ENCODE assay signal across 14 cellular contexts in the genomic region with DNA sequence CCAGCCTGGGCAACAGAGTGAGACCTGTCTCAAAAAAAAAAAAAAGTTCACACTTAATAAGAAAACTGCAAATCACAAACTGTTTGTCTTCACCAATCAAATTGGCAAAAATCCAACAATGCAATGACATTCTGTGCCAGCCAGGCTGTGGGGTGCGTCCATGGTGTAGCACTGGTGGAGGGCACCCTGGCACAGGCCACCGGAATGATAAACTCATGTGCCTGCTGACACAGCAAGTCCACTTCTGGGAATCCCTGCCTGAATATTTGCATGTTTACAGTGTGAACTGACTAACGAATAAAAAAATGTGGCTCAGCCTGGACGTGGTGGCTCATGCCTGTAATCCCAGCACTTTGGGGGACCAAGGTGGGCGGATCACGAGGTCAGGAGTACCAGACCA. TPM values are rescaled to one million over a fixed set of nuclear protein-coding genes. Genes with fewer than 3 reads are reported as not detected.
DNase-seq lines count a peak whose midpoint lies in the region; ATAC-seq, FAIRE-seq and TF ChIP-seq lines count a peak whose summit lies in the region.
"Had no signal": no experiment of that assay in that cellular context is flagged by ENCODE, and none has a peak within 500 bp of the region (broad histone marks: within the 10 kb centered on the region; RNA-seq: fewer than 3 reads in every experiment).

No MANE protein-coding gene starts in this region.

- H3K27me3 ChIP-seq in fibroblast of lung (ENCODE audit: control insufficient read depth, insufficient read depth, low read length), result no peaks in the 10 kb centered on the region
- peaks cover 17% of the 10 kb centered on the region for H3K27me3 ChIP-seq in osteoblast (ENCODE audit: insufficient read depth, low read length)

- H3K27ac ChIP-seq in fibroblast of lung (ENCODE audit: insufficient read depth, low read length) (peak overlapping the region; percentile 13), osteoblast (ENCODE audit: low read depth, low read length) (no peak overlapping the region)

- H3K4me1 ChIP-seq in fibroblast of lung (ENCODE audit: control insufficient read depth, extremely low read depth, insufficient read depth, low read length), result peaks cover 12% of the 10 kb centered on the region
- H3K4me1 ChIP-seq in osteoblast (ENCODE audit: insufficient read depth, low read length), result peaks cover 15% of the 10 kb centered on the region

- H3K9me3 ChIP-seq in fibroblast of lung (ENCODE audit: control insufficient read depth, insufficient read depth, low read depth, low read length) (no peaks in the 10 kb centered on the region), osteoblast (ENCODE audit: low read depth, low read length) (no peaks in the 10 kb centered on the region)

- no peak for TF ChIP-seq CTCF in fibroblast of lung (conservative IDR thresholded peaks at IDR 0.05 in 1 of 2, IDR thresholded peaks at IDR 0.05 in 1 of 2; ENCODE audit: low read depth in 1 of 2, low read length in 2 of 2)
- TF ChIP-seq CTCF in osteoblast (IDR thresholded peaks at IDR 0.05; ENCODE audit: extremely low read depth, low read depth, low read length), result no peak

- H3K9ac ChIP-seq in fibroblast of lung (ENCODE audit: insufficient read depth, low read length), result no peak overlapping the region

- H4K20me1 ChIP-seq in fibroblast of lung (ENCODE audit: control insufficient read depth, extremely low read depth, insufficient read depth, low read length), result no peaks in the 10 kb centered on the region
- no peaks in the 10 kb centered on the region for H4K20me1 ChIP-seq in osteoblast (ENCODE audit: insufficient read depth, low read length)

- no peak overlapping the region for H2AFZ ChIP-seq in fibroblast of lung (ENCODE audit: low read length)
- H2AFZ ChIP-seq in osteoblast (ENCODE audit: low read length), result no peak overlapping the region

- no peak overlapping the region for H3K4me3 ChIP-seq in fibroblast of lung (replicated peaks in 1 of 4; ENCODE audit: control extremely low read depth in 1 of 4, insufficient read depth in 1 of 4, low read depth in 3 of 4, low read length in 4 of 4)
- no peak overlapping the region for H3K4me3 ChIP-seq in osteoblast (ENCODE audit: insufficient read depth, low read length)

- H3K4me2 ChIP-seq in fibroblast of lung (ENCODE audit: extremely low read depth, insufficient read depth, low read length) (peak overlapping the region; percentile 25), osteoblast (ENCODE audit: insufficient read depth, low read length) (peak overlapping the region; percentile 1)

- H3K36me3 ChIP-seq in fibroblast of lung (ENCODE audit: control insufficient read depth, insufficient read depth, low read length), result no peaks in the 10 kb centered on the region
- H3K36me3 ChIP-seq in osteoblast (ENCODE audit: insufficient read depth, low read length), result no peaks in the 10 kb centered on the region

- ATAC-seq in GM21367 (IDR thresholded peaks at IDR 0.05; ENCODE audit: unreplicated experiment) (no peak), HG02798 (IDR thresholded peaks at IDR 0.05; ENCODE audit: poor library complexity, unreplicated experiment) (no peak), GM21576 (IDR thresholded peaks at IDR 0.05; ENCODE audit: unreplicated experiment) (no peak)
- ATAC-seq: stimulated activated effector memory CD8-positive, alpha-beta T cell treated with anti-CD3 and anti-CD28 coated beads, Interleukin-12 subunit alpha, Interleukin-12 subunit beta, amount 100 ng/mL, for 72 hours had no signal

- DNase-seq in EH (ENCODE audit: low read depth) (peak; percentile 84), RCC 7860 (ENCODE audit: low spot score) (peak; percentile 31), fibroblast of lung (ENCODE audit: low read depth in 2 of 2) (peak; percentile 68 to 76), osteoblast (ENCODE audit: insufficient read length, low spot score, missing footprints) (peak; percentile 95), COLO668 (lab: John Stamatoyannopoulos, UW; ENCODE audit: unreplicated experiment) (no peak)
- DNase-seq: amniotic stem cell; NCI-H2171 treated with DMSO at 0.1 percent for 48 hours; nephron progenitor cell; stimulated activated CD4-positive, alpha-beta T cell treated with anti-CD3 and anti-CD28 coated beads, Interleukin-1b, Interleukin-23, amount 100 ng/mL, for 48 hours had no signal

- no peak for FAIRE-seq in RCC 7860 (lab: Jason Lieb, UNC)
- FAIRE-seq: H54 had no signal

- H3K79me2 ChIP-seq in fibroblast of lung (ENCODE audit: control insufficient read depth, insufficient read depth, low read length) (no peaks in the 10 kb centered on the region), osteoblast (ENCODE audit: insufficient read depth, low read length) (no peaks in the 10 kb centered on the region)

RNA-seq across cellular contexts. Expression of a gene that starts 1.6 kb away (rescaled TPM):
- total RNA-seq in fibroblast of lung (1.2 and 4.6 TPM in 2 replicates), osteoblast (0.88 and 1.1 TPM in 2 replicates)
- polyA plus RNA-seq in fibroblast of lung, result 0.10 and 0.25 TPM in 2 replicates
- 0.08 and 0.25 TPM in 2 replicates for polyA plus RNA-seq in fibroblast of lung (2012)
- not detected in 2 replicates for polyA minus RNA-seq in fibroblast of lung (ENCODE audit: low replicate concordance)

RNA-seq across cellular contexts. Expression of a gene that starts 13.1 kb away (rescaled TPM):
- 140 and 210 TPM in 2 replicates for total RNA-seq in fibroblast of lung
- 8.6 and 24.3 TPM in 2 replicates for polyA plus RNA-seq in fibroblast of lung
- 17.4 and 56.4 TPM in 2 replicates for polyA plus RNA-seq in fibroblast of lung (2012)
- polyA minus RNA-seq in fibroblast of lung (ENCODE audit: low replicate concordance), result 3.7 and 10.3 TPM in 2 replicates
- 61.6 and 74.2 TPM in 2 replicates for total RNA-seq in osteoblast

RNA-seq across cellular contexts. Expression of a gene that starts 20.2 kb away (rescaled TPM):
- total RNA-seq in fibroblast of lung, result 58.6 and 76.5 TPM in 2 replicates
- polyA plus RNA-seq in fibroblast of lung, result 12.8 and 16.5 TPM in 2 replicates
- 42.1 and 59.3 TPM in 2 replicates for polyA plus RNA-seq in fibroblast of lung (2012)
- polyA minus RNA-seq in fibroblast of lung (ENCODE audit: low replicate concordance), result 11.0 and 12.0 TPM in 2 replicates
- 77.8 and 90.8 TPM in 2 replicates for total RNA-seq in osteoblast

RNA-seq across cellular contexts. Expression of a gene that starts 38.9 kb away (rescaled TPM):
- total RNA-seq in fibroblast of lung (25.6 and 37.8 TPM in 2 replicates), osteoblast (7.7 and 8.0 TPM in 2 replicates)
- 8.3 and 10.3 TPM in 2 replicates for polyA plus RNA-seq in fibroblast of lung
- 21.1 and 21.6 TPM in 2 replicates for polyA plus RNA-seq in fibroblast of lung (2012)
- 15.9 and 21.9 TPM in 2 replicates for polyA minus RNA-seq in fibroblast of lung (ENCODE audit: low replicate concordance)

RNA-seq across cellular contexts. Expression of a gene that starts 58.6 kb away (rescaled TPM):
- total RNA-seq in fibroblast of lung (63.9 and 78.8 TPM in 2 replicates), osteoblast (31.1 and 56.3 TPM in 2 replicates)
- polyA plus RNA-seq in fibroblast of lung, result 17.0 and 25.4 TPM in 2 replicates
- 17.8 and 24.4 TPM in 2 replicates for polyA plus RNA-seq in fibroblast of lung (2012)
- polyA minus RNA-seq in fibroblast of lung (ENCODE audit: low replicate concordance), result 110 and 120 TPM in 2 replicates
